Comparison of ENCODE assay signal across 2 cellular contexts in the genomic region with DNA sequence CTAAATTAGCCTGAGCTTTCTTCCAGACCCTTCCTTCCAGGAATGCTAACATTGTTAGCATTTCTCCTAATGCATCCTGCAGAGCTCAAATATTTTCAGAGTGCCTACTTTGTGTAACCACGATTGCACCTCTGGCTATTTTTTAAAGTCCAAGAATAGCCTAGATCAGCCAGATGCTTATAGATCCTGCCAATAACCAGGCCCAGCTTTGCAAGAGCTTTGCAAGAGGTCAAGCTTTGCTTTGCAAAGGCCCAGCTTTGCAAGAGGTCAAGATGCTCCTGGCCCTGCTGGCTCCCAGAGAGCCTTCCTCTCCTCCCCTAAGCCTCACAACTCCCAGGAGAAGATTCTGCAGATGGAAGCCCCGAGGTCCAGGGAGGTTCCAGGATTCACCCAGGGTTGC.
TF ChIP-seq lines count a peak whose summit lies in the region.

No MANE protein-coding gene starts in this region.

TF ChIP-seq in liver, 16 proteins besides CTCF, POLR2A, EP300 and RAD21 (continued from another document):
- TF ChIP-seq, protein P1, sequence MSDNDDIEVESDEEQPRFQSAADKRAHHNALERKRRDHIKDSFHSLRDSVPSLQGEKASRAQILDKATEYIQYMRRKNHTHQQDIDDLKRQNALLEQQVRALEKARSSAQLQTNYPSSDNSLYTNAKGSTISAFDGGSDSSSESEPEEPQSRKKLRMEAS (IDR thresholded peaks at IDR 0.05), result no peak
- TF ChIP-seq HNF4G (IDR thresholded peaks at IDR 0.05) (no peak), EGR1 (IDR thresholded peaks at IDR 0.05; ENCODE audit: low read depth in 2 of 2) (no peak)
- TF ChIP-seq, protein P2, sequence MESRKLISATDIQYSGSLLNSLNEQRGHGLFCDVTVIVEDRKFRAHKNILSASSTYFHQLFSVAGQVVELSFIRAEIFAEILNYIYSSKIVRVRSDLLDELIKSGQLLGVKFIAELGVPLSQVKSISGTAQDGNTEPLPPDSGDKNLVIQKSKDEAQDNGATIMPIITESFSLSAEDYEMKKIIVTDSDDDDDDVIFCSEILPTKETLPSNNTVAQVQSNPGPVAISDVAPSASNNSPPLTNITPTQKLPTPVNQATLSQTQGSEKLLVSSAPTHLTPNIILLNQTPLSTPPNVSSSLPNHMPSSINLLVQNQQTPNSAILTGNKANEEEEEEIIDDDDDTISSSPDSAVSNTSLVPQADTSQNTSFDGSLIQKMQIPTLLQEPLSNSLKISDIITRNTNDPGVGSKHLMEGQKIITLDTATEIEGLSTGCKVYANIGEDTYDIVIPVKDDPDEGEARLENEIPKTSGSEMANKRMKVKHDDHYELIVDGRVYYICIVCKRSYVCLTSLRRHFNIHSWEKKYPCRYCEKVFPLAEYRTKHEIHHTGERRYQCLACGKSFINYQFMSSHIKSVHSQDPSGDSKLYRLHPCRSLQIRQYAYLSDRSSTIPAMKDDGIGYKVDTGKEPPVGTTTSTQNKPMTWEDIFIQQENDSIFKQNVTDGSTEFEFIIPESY (IDR thresholded peaks at IDR 0.05), result no peak

TF ChIP-seq in HepG2, 621 proteins besides CTCF, POLR2A, EP300 and RAD21 (continued from another document):
- TF ChIP-seq ISL2 (CRISPR knock-in tag; IDR thresholded peaks at IDR 0.05), result no peak
- TF ChIP-seq, protein P3, sequence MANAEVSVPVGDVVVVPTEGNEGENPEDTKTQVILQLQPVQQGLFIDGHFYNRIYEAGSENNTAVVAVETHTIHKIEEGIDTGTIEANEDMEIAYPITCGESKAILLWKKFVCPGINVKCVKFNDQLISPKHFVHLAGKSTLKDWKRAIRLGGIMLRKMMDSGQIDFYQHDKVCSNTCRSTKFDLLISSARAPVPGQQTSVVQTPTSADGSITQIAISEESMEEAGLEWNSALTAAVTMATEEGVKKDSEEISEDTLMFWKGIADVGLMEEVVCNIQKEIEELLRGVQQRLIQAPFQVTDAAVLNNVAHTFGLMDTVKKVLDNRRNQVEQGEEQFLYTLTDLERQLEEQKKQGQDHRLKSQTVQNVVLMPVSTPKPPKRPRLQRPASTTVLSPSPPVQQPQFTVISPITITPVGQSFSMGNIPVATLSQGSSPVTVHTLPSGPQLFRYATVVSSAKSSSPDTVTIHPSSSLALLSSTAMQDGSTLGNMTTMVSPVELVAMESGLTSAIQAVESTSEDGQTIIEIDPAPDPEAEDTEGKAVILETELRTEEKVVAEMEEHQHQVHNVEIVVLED (CRISPR knock-in tag; IDR thresholded peaks at IDR 0.05; ENCODE audit: borderline replicate concordance), result no peak
- no peak for TF ChIP-seq NCOR1 (IDR thresholded peaks at IDR 0.05; ENCODE audit: borderline replicate concordance, low read length)
- TF ChIP-seq, protein P4, sequence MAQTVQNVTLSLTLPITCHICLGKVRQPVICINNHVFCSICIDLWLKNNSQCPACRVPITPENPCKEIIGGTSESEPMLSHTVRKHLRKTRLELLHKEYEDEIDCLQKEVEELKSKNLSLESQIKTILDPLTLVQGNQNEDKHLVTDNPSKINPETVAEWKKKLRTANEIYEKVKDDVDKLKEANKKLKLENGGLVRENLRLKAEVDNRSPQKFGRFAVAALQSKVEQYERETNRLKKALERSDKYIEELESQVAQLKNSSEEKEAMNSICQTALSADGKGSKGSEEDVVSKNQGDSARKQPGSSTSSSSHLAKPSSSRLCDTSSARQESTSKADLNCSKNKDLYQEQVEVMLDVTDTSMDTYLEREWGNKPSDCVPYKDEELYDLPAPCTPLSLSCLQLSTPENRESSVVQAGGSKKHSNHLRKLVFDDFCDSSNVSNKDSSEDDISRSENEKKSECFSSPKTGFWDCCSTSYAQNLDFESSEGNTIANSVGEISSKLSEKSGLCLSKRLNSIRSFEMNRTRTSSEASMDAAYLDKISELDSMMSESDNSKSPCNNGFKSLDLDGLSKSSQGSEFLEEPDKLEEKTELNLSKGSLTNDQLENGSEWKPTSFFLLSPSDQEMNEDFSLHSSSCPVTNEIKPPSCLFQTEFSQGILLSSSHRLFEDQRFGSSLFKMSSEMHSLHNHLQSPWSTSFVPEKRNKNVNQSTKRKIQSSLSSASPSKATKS (CRISPR knock-in tag; IDR thresholded peaks at IDR 0.05), result no peak
- no peak for TF ChIP-seq TAF15 (IDR thresholded peaks at IDR 0.05; ENCODE audit: low read depth, low read length, poor library complexity, severe bottlenecking)
- TF ChIP-seq GABPA (IDR thresholded peaks at IDR 0.05; ENCODE audit: low read depth, low read length), result no peak
- no peak for TF ChIP-seq GABPA (CRISPR knock-in tag; IDR thresholded peaks at IDR 0.05; ENCODE audit: low read depth)
- TF ChIP-seq, protein P5, sequence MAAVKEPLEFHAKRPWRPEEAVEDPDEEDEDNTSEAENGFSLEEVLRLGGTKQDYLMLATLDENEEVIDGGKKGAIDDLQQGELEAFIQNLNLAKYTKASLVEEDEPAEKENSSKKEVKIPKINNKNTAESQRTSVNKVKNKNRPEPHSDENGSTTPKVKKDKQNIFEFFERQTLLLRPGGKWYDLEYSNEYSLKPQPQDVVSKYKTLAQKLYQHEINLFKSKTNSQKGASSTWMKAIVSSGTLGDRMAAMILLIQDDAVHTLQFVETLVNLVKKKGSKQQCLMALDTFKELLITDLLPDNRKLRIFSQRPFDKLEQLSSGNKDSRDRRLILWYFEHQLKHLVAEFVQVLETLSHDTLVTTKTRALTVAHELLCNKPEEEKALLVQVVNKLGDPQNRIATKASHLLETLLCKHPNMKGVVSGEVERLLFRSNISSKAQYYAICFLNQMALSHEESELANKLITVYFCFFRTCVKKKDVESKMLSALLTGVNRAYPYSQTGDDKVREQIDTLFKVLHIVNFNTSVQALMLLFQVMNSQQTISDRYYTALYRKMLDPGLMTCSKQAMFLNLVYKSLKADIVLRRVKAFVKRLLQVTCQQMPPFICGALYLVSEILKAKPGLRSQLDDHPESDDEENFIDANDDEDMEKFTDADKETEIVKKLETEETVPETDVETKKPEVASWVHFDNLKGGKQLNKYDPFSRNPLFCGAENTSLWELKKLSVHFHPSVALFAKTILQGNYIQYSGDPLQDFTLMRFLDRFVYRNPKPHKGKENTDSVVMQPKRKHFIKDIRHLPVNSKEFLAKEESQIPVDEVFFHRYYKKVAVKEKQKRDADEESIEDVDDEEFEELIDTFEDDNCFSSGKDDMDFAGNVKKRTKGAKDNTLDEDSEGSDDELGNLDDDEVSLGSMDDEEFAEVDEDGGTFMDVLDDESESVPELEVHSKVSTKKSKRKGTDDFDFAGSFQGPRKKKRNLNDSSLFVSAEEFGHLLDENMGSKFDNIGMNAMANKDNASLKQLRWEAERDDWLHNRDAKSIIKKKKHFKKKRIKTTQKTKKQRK (IDR thresholded peaks at IDR 0.05; ENCODE audit: low read length), result no peak
- no peak for TF ChIP-seq ZNF367 (CRISPR knock-in tag; IDR thresholded peaks at IDR 0.05; ENCODE audit: borderline replicate concordance)
- TF ChIP-seq ZMYM4 (CRISPR knock-in tag; IDR thresholded peaks at IDR 0.05), result no peak
- no peak for TF ChIP-seq REL (CRISPR knock-in tag; conservative IDR thresholded peaks at IDR 0.05)
- no peak for TF ChIP-seq FLYWCH1 (CRISPR knock-in tag; IDR thresholded peaks at IDR 0.05)
- no peak for TF ChIP-seq HNF4A (CRISPR knock-in tag; IDR thresholded peaks at IDR 0.05)
